In the genomic region with DNA sequence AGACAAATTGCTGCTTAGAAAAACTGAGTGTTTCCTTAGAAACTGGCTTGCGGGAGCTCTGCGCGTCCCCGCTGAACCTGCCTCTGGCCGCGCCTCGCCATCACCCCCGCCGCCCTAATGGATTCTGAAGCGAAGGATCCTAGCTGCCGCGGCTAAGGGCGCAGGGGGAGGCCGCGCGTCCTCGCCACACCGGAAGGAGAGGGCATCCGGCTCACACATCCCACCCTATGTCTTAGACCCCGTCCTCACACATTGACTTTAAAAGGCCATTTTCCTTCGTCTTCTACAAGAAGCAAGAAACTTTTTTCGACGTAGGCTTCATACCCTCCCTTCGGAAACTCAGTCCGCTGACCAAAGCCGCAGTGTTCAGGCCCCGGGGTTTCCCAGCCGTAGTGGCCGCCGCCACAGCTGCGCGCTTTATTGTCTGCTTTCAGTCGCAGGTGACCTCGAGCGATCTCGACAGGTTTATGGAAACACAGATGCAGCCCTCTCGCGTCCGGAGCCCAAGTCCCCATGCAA, we compare ENCODE assay signal across 15 cellular contexts. TPM values are rescaled to one million over a fixed set of nuclear protein-coding genes. Genes with fewer than 3 reads are reported as not detected.
DNase-seq lines count a peak whose midpoint lies in the region; ATAC-seq and TF ChIP-seq lines count a peak whose summit lies in the region.
"Had no signal": no experiment of that assay in that cellular context is flagged by ENCODE, and none has a peak within 500 bp of the region (broad histone marks: within the 10 kb centered on the region; RNA-seq: fewer than 3 reads in every experiment).

No MANE protein-coding gene starts in this region.

- no peak for ATAC-seq in activated T-cell treated with anti-CD3 and anti-CD28 coated beads, Interleukin-2, amount 50 U/mL, for 72 hours (replicated peaks in 1 of 2)
- no peak for ATAC-seq in activated T-cell treated with anti-CD3 and anti-CD28 coated beads, Interleukin-2, amount 50 U/mL, for 4 hours
- ATAC-seq in HG02884 (IDR thresholded peaks at IDR 0.05; ENCODE audit: unreplicated experiment), result no peak

- WGBS in spleen, 5 donors, result 6 to 14% (median 9%) methylated on average over 38 to 39 of the region's 39 CpGs

- no peak for DNase-seq in activated T-cell treated with anti-CD3 and anti-CD28 coated beads, Interleukin-2, amount 50 U/mL, for 72 hours
- no peak for DNase-seq in activated T-cell treated with anti-CD3 and anti-CD28 coated beads, Interleukin-2, amount 50 U/mL, for 4 hours
- DNase-seq in NCI-H2227 treated with DMSO at 0.1 percent for 48 hours (lab: John Stamatoyannopoulos, UW), result peak; percentile 61
- DNase-seq in spleen, result peak; percentile 59
- no peak for DNase-seq in foreskin melanocyte
- DNase-seq in stimulated activated CD4-positive, alpha-beta T cell treated with anti-CD3 and anti-CD28 coated beads, Interleukin-4, amount 100 ng/mL, for 4 hours, result no peak
- DNase-seq: amniotic stem cell, DMS79 treated with DMSO at 0.1 percent for 48 hours had no signal

- no peaks in the 10 kb centered on the region for H3K9me3 ChIP-seq in iPS-18a (ENCODE audit: control insufficient read depth, low read depth, low read length)
- H3K9me3 ChIP-seq in spleen, result peaks cover 0 to 23% (median 0%) of the 10 kb centered on the region in 8 donors
- H3K9me3 ChIP-seq: psoas muscle, tibial artery had no signal

- H3K27me3 Mint-ChIP-seq in activated T-cell treated with anti-CD3 and anti-CD28 coated beads, Interleukin-2, amount 50 U/mL, for 72 hours (ENCODE audit: low read depth), result peaks cover 81% of the 10 kb centered on the region
- peaks cover 76% of the 10 kb centered on the region for H3K27me3 Mint-ChIP-seq in activated T-cell treated with anti-CD3 and anti-CD28 coated beads, Interleukin-2, amount 50 U/mL, for 4 hours (ENCODE audit: low read depth)

- H3K4me3 Mint-ChIP-seq in activated T-cell treated with anti-CD3 and anti-CD28 coated beads, Interleukin-2, amount 50 U/mL, for 72 hours, result peak overlapping the region in 1 of 2 donors; percentile 29
- no peak overlapping the region for H3K4me3 Mint-ChIP-seq in activated T-cell treated with anti-CD3 and anti-CD28 coated beads, Interleukin-2, amount 50 U/mL, for 4 hours

- intact Hi-C loops in spleen (cut with DNase I; ENCODE audit: low total_unique reads), result no loop called here

- H3K27me3 ChIP-seq in iPS-18a (ENCODE audit: control insufficient read depth, insufficient read depth, low read length) (peaks cover 79% of the 10 kb centered on the region), spleen (replicated peaks in 1 of 7) (peaks cover 3 to 92% (median 74%) of the 10 kb centered on the region in 7 donors)

- peaks cover 2 to 3% of the 10 kb centered on the region in 2 donors for H3K9me3 Mint-ChIP-seq in activated T-cell treated with anti-CD3 and anti-CD28 coated beads, Interleukin-2, amount 50 U/mL, for 72 hours
- peaks cover 6% of the 10 kb centered on the region for H3K9me3 Mint-ChIP-seq in activated T-cell treated with anti-CD3 and anti-CD28 coated beads, Interleukin-2, amount 50 U/mL, for 4 hours

- peaks cover 17% of the 10 kb centered on the region for H3K4me1 Mint-ChIP-seq in activated T-cell treated with anti-CD3 and anti-CD28 coated beads, Interleukin-2, amount 50 U/mL, for 72 hours (ENCODE audit: low read depth)
- H3K4me1 Mint-ChIP-seq in activated T-cell treated with anti-CD3 and anti-CD28 coated beads, Interleukin-2, amount 50 U/mL, for 4 hours (ENCODE audit: low read depth), result peaks cover 6% of the 10 kb centered on the region

- no peak for TF ChIP-seq POLR2A in spleen (IDR thresholded peaks at IDR 0.05)

- H3K27ac ChIP-seq in iPS-18a (ENCODE audit: low read length) (no peak overlapping the region), spleen (no peak overlapping the region)
- H3K27ac ChIP-seq: psoas muscle, SK-N-MC, tibial artery had no signal

- peaks cover 5 to 6% of the 10 kb centered on the region in 2 donors for H3K36me3 Mint-ChIP-seq in activated T-cell treated with anti-CD3 and anti-CD28 coated beads, Interleukin-2, amount 50 U/mL, for 72 hours (ENCODE audit: insufficient read depth in 2 of 2)
- peaks cover 2% of the 10 kb centered on the region for H3K36me3 Mint-ChIP-seq in activated T-cell treated with anti-CD3 and anti-CD28 coated beads, Interleukin-2, amount 50 U/mL, for 4 hours (ENCODE audit: insufficient read depth)
- H3K36me3 Mint-ChIP-seq: IgD-negative memory B cell had no signal

- no peak for TF ChIP-seq CTCF in spleen (IDR thresholded peaks at IDR 0.05 in 8 of 11, conservative IDR thresholded peaks at IDR 0.05 in 3 of 11)

- no peak overlapping the region for H3K9ac ChIP-seq in iPS-18a (ENCODE audit: low read length)

- H3K4me3 ChIP-seq in iPS-18a (ENCODE audit: low read length), result peak overlapping the region; percentile 56
- H3K4me3 ChIP-seq in spleen, result peak overlapping the region in 1 of 8 donors; percentile 45
- H3K4me3 ChIP-seq: psoas muscle, tibial artery had no signal

- no peaks in the 10 kb centered on the region for H3K36me3 ChIP-seq in iPS-18a (ENCODE audit: control insufficient read depth, low read depth, low read length)
- no peaks in the 10 kb centered on the region for H3K36me3 ChIP-seq in spleen
- H3K36me3 ChIP-seq: tibial artery had no signal

- H3K27ac Mint-ChIP-seq in activated T-cell treated with anti-CD3 and anti-CD28 coated beads, Interleukin-2, amount 50 U/mL, for 72 hours, result peak overlapping the region; percentile 63

- H3K4me1 ChIP-seq in iPS-18a (ENCODE audit: control insufficient read depth, low read depth, low read length) (peaks cover 28% of the 10 kb centered on the region), spleen (peaks cover 0 to 19% (median 5%) of the 10 kb centered on the region in 6 donors)
- H3K4me1 ChIP-seq: psoas muscle had no signal

RNA-seq across cellular contexts. Expression of a gene that starts 8.9 kb away (rescaled TPM):
- total RNA-seq in activated T-cell treated with anti-CD3 and anti-CD28 coated beads, Interleukin-2, amount 50 U/mL, for 72 hours, result not detected
- total RNA-seq in activated T-cell treated with anti-CD3 and anti-CD28 coated beads, Interleukin-2, amount 50 U/mL, for 4 hours, result under 1 TPM in 1 of 3 donors, not detected in 2; 0.08 TPM
- total RNA-seq in spleen, result not detected
- polyA plus RNA-seq in spleen, result not detected
- total RNA-seq: dermis blood vessel endothelial cell, psoas muscle had no signal
- polyA plus RNA-seq: IgD-negative memory B cell, psoas muscle had no signal

Comparison
In these comparisons a context has a peak if more than half of its experiments do, and no peak if none do; other contexts are left out.
1. DNase-seq: peak in NCI-H2227 treated with DMSO at 0.1 percent for 48 hours (single experiment) and spleen (single experiment); none in activated T-cell treated with anti-CD3 and anti-CD28 coated beads, Interleukin-2, amount 50 U/mL, for 72 hours (0 of 2), activated T-cell treated with anti-CD3 and anti-CD28 coated beads, Interleukin-2, amount 50 U/mL, for 4 hours (single experiment), foreskin melanocyte (single experiment) and stimulated activated CD4-positive, alpha-beta T cell treated with anti-CD3 and anti-CD28 coated beads, Interleukin-4, amount 100 ng/mL, for 4 hours (0 of 2).